In the genomic region with DNA sequence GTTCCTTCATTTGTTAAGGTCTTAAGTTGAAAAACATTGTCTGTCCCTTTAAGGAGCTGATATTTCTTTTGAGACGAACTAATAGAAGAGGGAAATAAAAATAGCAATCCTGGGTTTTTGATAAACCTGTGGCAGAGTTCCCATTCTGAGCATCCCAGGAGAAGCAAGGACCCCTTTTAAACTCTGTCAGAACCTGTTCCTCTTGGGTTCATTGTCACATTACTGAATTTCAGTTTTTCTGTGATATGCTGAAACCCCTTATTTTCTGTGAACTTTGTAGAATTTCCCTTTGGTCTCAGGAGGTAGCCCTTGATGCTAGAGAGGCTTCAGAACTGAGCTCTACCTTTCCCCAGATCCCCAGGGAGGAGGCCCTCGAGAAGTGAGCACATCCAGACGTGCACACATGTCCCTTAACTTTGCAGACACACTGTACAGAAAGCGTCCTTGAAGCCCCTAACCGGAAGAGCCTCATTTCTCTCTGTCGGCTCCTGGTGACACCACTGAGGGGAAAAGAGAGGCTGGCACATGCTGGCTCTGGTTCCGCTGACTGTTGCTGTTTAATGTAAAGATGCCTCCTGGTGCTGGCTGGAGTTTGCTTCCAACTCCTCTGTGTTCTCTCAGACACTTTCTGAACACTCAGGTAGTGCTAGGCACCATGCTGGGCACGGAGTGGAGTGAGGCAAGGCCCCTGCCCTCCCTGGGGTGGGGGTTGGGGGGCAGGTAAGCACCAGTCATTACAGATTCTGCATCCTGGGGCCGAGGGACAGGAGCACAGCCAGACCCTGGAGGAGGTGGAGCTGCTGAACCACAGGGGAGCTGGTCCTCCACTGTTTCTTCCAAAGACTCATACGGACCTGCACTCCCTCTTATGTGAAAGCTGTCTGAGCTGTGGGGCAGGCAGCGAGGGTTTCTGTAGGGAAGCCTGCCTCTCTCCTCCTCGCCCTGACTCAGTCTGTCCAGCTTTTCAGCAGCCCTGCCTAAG, we compare ENCODE assay signal across 20 cellular contexts.
"Had no signal": no experiment of that assay in that cellular context is flagged by ENCODE, and none has a peak within 500 bp of the region (broad histone marks: within the 10 kb centered on the region; RNA-seq: fewer than 3 reads in every experiment).

No MANE protein-coding gene starts in this region.

- ATAC-seq: left lung; mucosa of descending colon; naive thymus-derived CD4-positive, alpha-beta T cell; right lobe of liver had no signal

- H3K27me3 Mint-ChIP-seq: activated naive CD4-positive, alpha-beta T cell treated with anti-CD3 and anti-CD28 coated beads, Interleukin-2, amount 50 U/mL, for 24 hours had no signal

- H3K4me1 ChIP-seq: colonic mucosa, right lobe of liver had no signal

- H2AFZ ChIP-seq: hepatocyte had no signal

- H3K4me1 Mint-ChIP-seq: activated naive CD4-positive, alpha-beta T cell treated with anti-CD3 and anti-CD28 coated beads, Interleukin-2, amount 50 U/mL, for 24 hours; naive thymus-derived CD4-positive, alpha-beta T cell had no signal

- H3K36me3 ChIP-seq: colonic mucosa, esophagus muscularis mucosa, left lung, right lobe of liver, stomach, upper lobe of left lung had no signal

- H3K4me3 Mint-ChIP-seq: activated CD4-positive, alpha-beta memory T cell treated with anti-CD3 and anti-CD28 coated beads for 36 hours; activated naive CD4-positive, alpha-beta T cell treated with anti-CD3 and anti-CD28 coated beads, Interleukin-2, amount 50 U/mL, for 24 hours; activated T-cell treated with anti-CD3 and anti-CD28 coated beads, Interleukin-2, amount 50 U/mL, for 24 hours; naive thymus-derived CD4-positive, alpha-beta T cell had no signal

- H3K27ac ChIP-seq: adrenal gland, colonic mucosa, esophagus muscularis mucosa, hepatocyte, left lung, right lobe of liver, stomach, testis, upper lobe of left lung had no signal

- H3K9me3 Mint-ChIP-seq: activated CD4-positive, alpha-beta memory T cell treated with anti-CD3 and anti-CD28 coated beads for 36 hours; activated naive CD4-positive, alpha-beta T cell treated with anti-CD3 and anti-CD28 coated beads, Interleukin-2, amount 50 U/mL, for 24 hours; activated T-cell treated with anti-CD3 and anti-CD28 coated beads, Interleukin-2, amount 50 U/mL, for 24 hours had no signal

- H3K79me2 ChIP-seq: hepatocyte had no signal

- H3K4me2 ChIP-seq: hepatocyte had no signal

- DNase-seq: activated CD4-positive, alpha-beta memory T cell treated with anti-CD3 and anti-CD28 coated beads for 36 hours; activated CD4-positive, alpha-beta T cell treated with anti-CD3 and anti-CD28 coated beads for 1 hour; activated T-cell treated with anti-CD3 and anti-CD28 coated beads, Interleukin-2, amount 50 U/mL, for 24 hours; adrenal gland; caudate nucleus; colonic mucosa; kidney; left lung; mammary epithelial cell; mucosa of descending colon; naive thymus-derived CD4-positive, alpha-beta T cell; right lobe of liver; stomach; T-helper 1 cell; T1000; testis; upper lobe of left lung had no signal

- H3K4me3 ChIP-seq: adrenal gland, colonic mucosa, esophagus muscularis mucosa, hepatocyte, left lung, mucosa of descending colon, right lobe of liver, stomach, testis, upper lobe of left lung had no signal

- H3K27ac Mint-ChIP-seq: activated CD4-positive, alpha-beta memory T cell treated with anti-CD3 and anti-CD28 coated beads for 36 hours; activated naive CD4-positive, alpha-beta T cell treated with anti-CD3 and anti-CD28 coated beads, Interleukin-2, amount 50 U/mL, for 24 hours; activated T-cell treated with anti-CD3 and anti-CD28 coated beads, Interleukin-2, amount 50 U/mL, for 24 hours; naive thymus-derived CD4-positive, alpha-beta T cell had no signal

- H3K36me3 Mint-ChIP-seq: activated CD4-positive, alpha-beta memory T cell treated with anti-CD3 and anti-CD28 coated beads for 36 hours; activated naive CD4-positive, alpha-beta T cell treated with anti-CD3 and anti-CD28 coated beads, Interleukin-2, amount 50 U/mL, for 24 hours; naive thymus-derived CD4-positive, alpha-beta T cell had no signal

- H3K27me3 ChIP-seq: adrenal gland, colonic mucosa, hepatocyte, left lung, right lobe of liver, testis, upper lobe of left lung had no signal

- H3K9me3 ChIP-seq: adrenal gland, colonic mucosa, esophagus muscularis mucosa, left lung, mucosa of descending colon, right lobe of liver, stomach, testis, upper lobe of left lung had no signal
